Comparison of ENCODE assay signal across 9 cellular contexts in the genomic region with DNA sequence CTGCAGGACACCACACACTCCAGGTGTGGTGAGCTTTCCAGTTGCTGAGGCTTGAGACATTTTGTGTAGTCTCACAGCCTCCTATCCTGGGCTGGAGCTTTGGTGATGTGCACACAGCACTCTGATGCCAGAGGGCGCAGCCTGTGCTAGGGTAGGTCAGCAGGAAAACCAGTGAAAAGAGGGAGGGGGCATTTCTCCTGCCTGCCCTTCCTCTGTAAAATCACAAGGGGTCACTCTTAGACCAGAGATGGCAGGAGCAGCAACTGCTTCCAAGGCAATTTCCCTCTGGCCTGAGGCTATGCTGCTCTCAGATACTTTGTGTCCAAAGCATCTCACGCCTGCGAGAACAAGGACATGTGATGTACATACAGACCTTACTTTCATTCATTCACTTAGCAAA. TPM values are rescaled to one million over a fixed set of nuclear protein-coding genes. Genes with fewer than 3 reads are reported as not detected.
A peak's percentile ranks its signal among the peaks of the same experiment; 100 is the strongest.
DNase-seq lines count a peak whose midpoint lies in the region; ATAC-seq and TF ChIP-seq lines count a peak whose summit lies in the region.
"Had no signal": no experiment of that assay in that cellular context is flagged by ENCODE, and none has a peak within 500 bp of the region (broad histone marks: within the 10 kb centered on the region; RNA-seq: fewer than 3 reads in every experiment).

No MANE protein-coding gene starts in this region.

- intact Hi-C loops in lower lobe of right lung (cut with DNase I) = no loop called here

- no peak overlapping the region for H3K27ac ChIP-seq in lower lobe of right lung

- H3K27me3 Mint-ChIP-seq in chondrocyte (ENCODE audit: low read depth) = no peaks in the 10 kb centered on the region

- peak; percentile 77 for TF ChIP-seq CTCF in chondrocyte (IDR thresholded peaks at IDR 0.05)
- peak; percentile 52 for TF ChIP-seq CTCF in lower lobe of right lung (IDR thresholded peaks at IDR 0.05)

- no peak overlapping the region for H3K4me3 Mint-ChIP-seq in chondrocyte (ENCODE audit: unreplicated experiment)
- H3K4me3 Mint-ChIP-seq: CD8-positive, alpha-beta memory T cell had no signal

- H3K4me3 ChIP-seq in lower lobe of right lung = no peak overlapping the region

- peaks cover 5% of the 10 kb centered on the region for H3K4me1 ChIP-seq in lower lobe of right lung

- ATAC-seq in lower lobe of right lung (peak; percentile 83 to 85), GM21367 (IDR thresholded peaks at IDR 0.05; ENCODE audit: unreplicated experiment) (no peak), GM19328 (IDR thresholded peaks at IDR 0.05; ENCODE audit: unreplicated experiment) (no peak)

- H3K36me3 Mint-ChIP-seq in chondrocyte (ENCODE audit: low read depth) = peaks cover 8% of the 10 kb centered on the region

- peaks cover 77% of the 10 kb centered on the region for H3K36me3 ChIP-seq in lower lobe of right lung

- peak; percentile 23 for DNase-seq in NCI-H1436 (lab: John Stamatoyannopoulos, UW)
- DNase-seq in NCI-H1436 treated with DMSO at 0.1 percent for 48 hours (lab: John Stamatoyannopoulos, UW) = no peak
- DNase-seq in HuH-7 (ENCODE audit: low spot score) = peak; percentile 51
- peak; percentile 52 for DNase-seq in RPMI8226
- no peak for DNase-seq in chondrocyte (ENCODE audit: low spot score)
- DNase-seq in lower lobe of right lung = no peak

- H3K4me1 Mint-ChIP-seq in chondrocyte (ENCODE audit: low read depth) = peaks cover 11% of the 10 kb centered on the region

- no peaks in the 10 kb centered on the region for H3K9me3 Mint-ChIP-seq in chondrocyte (ENCODE audit: low read depth)
- H3K9me3 Mint-ChIP-seq: CD8-positive, alpha-beta memory T cell had no signal

- H3K9me3 ChIP-seq in lower lobe of right lung = no peaks in the 10 kb centered on the region

- H3K27ac Mint-ChIP-seq in chondrocyte (ENCODE audit: unreplicated experiment) = no peak overlapping the region

- H3K27me3 ChIP-seq in lower lobe of right lung (ENCODE audit: low read depth) = no peaks in the 10 kb centered on the region

RNA-seq across cellular contexts. Expression of a gene that starts 16.5 kb away (rescaled TPM):
- total RNA-seq in chondrocyte (1.4 to 9.2 TPM (median 6.9 TPM) in 3 replicates), lower lobe of right lung (7.3 TPM)

RNA-seq across cellular contexts. Expression of a gene that starts 20.9 kb away (rescaled TPM):
- total RNA-seq in chondrocyte = 5.2 to 8.3 TPM (median 6.3 TPM) in 3 replicates
- 23.7 TPM for total RNA-seq in lower lobe of right lung

RNA-seq across cellular contexts. Expression of a gene that starts 46.0 kb away (rescaled TPM):
- 18.7 to 19.0 TPM (median 18.9 TPM) in 3 replicates for total RNA-seq in chondrocyte
- 42.4 TPM for total RNA-seq in lower lobe of right lung

RNA-seq across cellular contexts. Expression of a gene that starts 56.8 kb away (rescaled TPM):
- total RNA-seq in chondrocyte (3.5 to 17.8 TPM (median 16.9 TPM) in 3 replicates), lower lobe of right lung (4.5 TPM)
- total RNA-seq: CD8-positive, alpha-beta memory T cell had no signal

Comparison
In these comparisons a context has a peak if more than half of its experiments do, and no peak if none do; other contexts are left out.
1. DNase-seq: peak in NCI-H1436 (single experiment), HuH-7 (single experiment) and RPMI8226 (single experiment); none in NCI-H1436 treated with DMSO at 0.1 percent for 48 hours (single experiment), chondrocyte (single experiment) and lower lobe of right lung (single experiment).
2. ATAC-seq: peak in lower lobe of right lung (2 of 2); none in GM21367 (single experiment) and GM19328 (single experiment).